In the genomic region with DNA sequence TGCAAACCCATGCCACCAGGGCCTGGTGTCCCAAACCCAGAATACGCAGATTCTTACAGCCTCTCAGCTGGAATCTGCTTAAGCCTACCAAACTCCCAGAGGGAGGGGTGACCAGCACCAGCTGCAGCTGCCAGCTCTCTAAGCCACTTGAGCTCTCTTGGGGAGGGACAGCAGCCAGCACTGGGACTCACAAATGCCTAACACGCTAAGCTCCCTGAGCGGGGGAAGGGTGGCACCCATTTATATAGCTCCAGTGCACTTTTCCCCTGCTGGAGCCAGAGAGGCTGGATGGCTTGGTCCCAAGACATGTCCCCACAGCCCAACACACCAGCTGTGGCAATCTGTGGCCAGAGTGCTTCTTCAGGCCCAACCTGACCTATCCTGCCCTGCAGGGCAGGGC, we compare ENCODE assay signal across 25 cellular contexts.
DNase-seq lines count a peak whose midpoint lies in the region; ATAC-seq and TF ChIP-seq lines count a peak whose summit lies in the region.
"Had no signal": no experiment of that assay in that cellular context is flagged by ENCODE, and none has a peak within 500 bp of the region (broad histone marks: within the 10 kb centered on the region; RNA-seq: fewer than 3 reads in every experiment).

No MANE protein-coding gene starts in this region.

- peaks cover 45% of the 10 kb centered on the region for H3K9me3 Mint-ChIP-seq in WTC11

- TF ChIP-seq CTCF in WTC11 (IDR thresholded peaks at IDR 0.05) (no peak), thyroid gland (IDR thresholded peaks at IDR 0.05) (no peak), lower leg skin (IDR thresholded peaks at IDR 0.05) (no peak)

- peaks cover 6 to 10% of the 10 kb centered on the region in 2 donors for H3K4me1 ChIP-seq in thyroid gland
- H3K4me1 ChIP-seq: SJCRH30 had no signal

- no peak for TF ChIP-seq POLR2A in thyroid gland (IDR thresholded peaks at IDR 0.05)
- no peak for TF ChIP-seq POLR2A in lower leg skin (IDR thresholded peaks at IDR 0.05)

- POLR2A ChIA-PET in WTC11 (lab: Charles Lee): no interaction called here

- peak; percentile 32; the same call in 1 of the 2 replicates for ATAC-seq in WTC11
- no peak for ATAC-seq in GM18867 (IDR thresholded peaks at IDR 0.05; ENCODE audit: unreplicated experiment)
- ATAC-seq: GM12878, PC-3, Right ventricle myocardium inferior, SK-N-SH treated with all-trans-retinoic acid at 6 μM for 48 hours had no signal

- no peaks in the 10 kb centered on the region for H3K27me3 ChIP-seq in thyroid gland
- H3K27me3 ChIP-seq: SJCRH30 had no signal

- no peak overlapping the region for H3K27ac Mint-ChIP-seq in WTC11

- 0% methylated on average over 2 of the region's 3 CpGs; no CpG with 5 or more reads in 1 of the 2 donors for WGBS in thyroid gland, 2 donors
- 78 to 100% methylated on average over 3 of the region's 3 CpGs for WGBS in lower leg skin, 2 donors

- DNase-seq in NCI-H2171 treated with DMSO at 0.1 percent for 48 hours (lab: John Stamatoyannopoulos, UW) (peak; percentile 19), NCI-H2171 (lab: John Stamatoyannopoulos, UW) (no peak), NCI-H510A treated with DMSO at 0.1 percent for 48 hours (lab: John Stamatoyannopoulos, UW) (peak; percentile 78), WTC11 (ENCODE audit: low spot score) (no peak), thyroid gland (peak; percentile 92 to 93), lower leg skin (ENCODE audit: low spot score in 2 of 2) (no peak), NCI-H1092 (lab: John Stamatoyannopoulos, UW) (no peak)
- DNase-seq: ACHN; DMS79; EL; GDM1; NCI-H1092 treated with DMSO at 0.1 percent for 48 hours; NCI-H1436; NCI-H187; NCI-H2081 treated with DMSO at 0.1 percent for 48 hours; NCI-H446 treated with DMSO at 0.1 percent for 48 hours; NCI-H748 treated with DMSO at 0.1 percent for 48 hours; NK-92 treated with Interleukin-12 subunit alpha and Interleukin-12 subunit beta, amount 100 ng/mL, for 24 hours; PC-3 had no signal

- H3K9me3 ChIP-seq in thyroid gland: no peaks in the 10 kb centered on the region
- H3K9me3 ChIP-seq: SJCRH30 had no signal

- H3K4me3 ChIP-seq in thyroid gland (replicated peaks in 1 of 3) (no peak overlapping the region), lower leg skin (ENCODE audit: low read depth, poor library complexity, severe bottlenecking) (no peak overlapping the region)
- H3K4me3 ChIP-seq: GM12878, SJCRH30 had no signal

- no peak overlapping the region for H3K4me3 Mint-ChIP-seq in WTC11

- CTCF ChIA-PET in WTC11 (lab: Charles Lee): no interaction called here

- H3K4me1 Mint-ChIP-seq in WTC11: no peaks in the 10 kb centered on the region

- intact Hi-C loops in thyroid gland (cut with DNase I) (no loop called here), lower leg skin (cut with DNase I; ENCODE audit: low total_unique reads) (no loop called here)

- no peak overlapping the region for H3K27ac ChIP-seq in thyroid gland
- H3K27ac ChIP-seq: 22Rv1, SJCRH30 had no signal

- no peaks in the 10 kb centered on the region for H3K27me3 Mint-ChIP-seq in WTC11 (ENCODE audit: low read depth)

- peaks cover 23% of the 10 kb centered on the region for H3K36me3 Mint-ChIP-seq in WTC11

- H3K36me3 ChIP-seq in thyroid gland: no peaks in the 10 kb centered on the region
- H3K36me3 ChIP-seq: SJCRH30 had no signal

TF ChIP-seq in WTC11, 78 proteins besides CTCF, POLR2A, EP300 and RAD21:
- TF ChIP-seq, protein P1, sequence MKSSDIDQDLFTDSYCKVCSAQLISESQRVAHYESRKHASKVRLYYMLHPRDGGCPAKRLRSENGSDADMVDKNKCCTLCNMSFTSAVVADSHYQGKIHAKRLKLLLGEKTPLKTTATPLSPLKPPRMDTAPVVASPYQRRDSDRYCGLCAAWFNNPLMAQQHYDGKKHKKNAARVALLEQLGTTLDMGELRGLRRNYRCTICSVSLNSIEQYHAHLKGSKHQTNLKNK (CRISPR knock-in tag; IDR thresholded peaks at IDR 0.05): no peak
- no peak for TF ChIP-seq GRHL2 (CRISPR knock-in tag; IDR thresholded peaks at IDR 0.05; ENCODE audit: insufficient replicate concordance, severe bottlenecking)
- TF ChIP-seq, protein P2, sequence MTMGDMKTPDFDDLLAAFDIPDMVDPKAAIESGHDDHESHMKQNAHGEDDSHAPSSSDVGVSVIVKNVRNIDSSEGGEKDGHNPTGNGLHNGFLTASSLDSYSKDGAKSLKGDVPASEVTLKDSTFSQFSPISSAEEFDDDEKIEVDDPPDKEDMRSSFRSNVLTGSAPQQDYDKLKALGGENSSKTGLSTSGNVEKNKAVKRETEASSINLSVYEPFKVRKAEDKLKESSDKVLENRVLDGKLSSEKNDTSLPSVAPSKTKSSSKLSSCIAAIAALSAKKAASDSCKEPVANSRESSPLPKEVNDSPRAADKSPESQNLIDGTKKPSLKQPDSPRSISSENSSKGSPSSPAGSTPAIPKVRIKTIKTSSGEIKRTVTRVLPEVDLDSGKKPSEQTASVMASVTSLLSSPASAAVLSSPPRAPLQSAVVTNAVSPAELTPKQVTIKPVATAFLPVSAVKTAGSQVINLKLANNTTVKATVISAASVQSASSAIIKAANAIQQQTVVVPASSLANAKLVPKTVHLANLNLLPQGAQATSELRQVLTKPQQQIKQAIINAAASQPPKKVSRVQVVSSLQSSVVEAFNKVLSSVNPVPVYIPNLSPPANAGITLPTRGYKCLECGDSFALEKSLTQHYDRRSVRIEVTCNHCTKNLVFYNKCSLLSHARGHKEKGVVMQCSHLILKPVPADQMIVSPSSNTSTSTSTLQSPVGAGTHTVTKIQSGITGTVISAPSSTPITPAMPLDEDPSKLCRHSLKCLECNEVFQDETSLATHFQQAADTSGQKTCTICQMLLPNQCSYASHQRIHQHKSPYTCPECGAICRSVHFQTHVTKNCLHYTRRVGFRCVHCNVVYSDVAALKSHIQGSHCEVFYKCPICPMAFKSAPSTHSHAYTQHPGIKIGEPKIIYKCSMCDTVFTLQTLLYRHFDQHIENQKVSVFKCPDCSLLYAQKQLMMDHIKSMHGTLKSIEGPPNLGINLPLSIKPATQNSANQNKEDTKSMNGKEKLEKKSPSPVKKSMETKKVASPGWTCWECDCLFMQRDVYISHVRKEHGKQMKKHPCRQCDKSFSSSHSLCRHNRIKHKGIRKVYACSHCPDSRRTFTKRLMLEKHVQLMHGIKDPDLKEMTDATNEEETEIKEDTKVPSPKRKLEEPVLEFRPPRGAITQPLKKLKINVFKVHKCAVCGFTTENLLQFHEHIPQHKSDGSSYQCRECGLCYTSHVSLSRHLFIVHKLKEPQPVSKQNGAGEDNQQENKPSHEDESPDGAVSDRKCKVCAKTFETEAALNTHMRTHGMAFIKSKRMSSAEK (CRISPR knock-in tag; IDR thresholded peaks at IDR 0.05; ENCODE audit: borderline replicate concordance): no peak
- TF ChIP-seq EMX1 (CRISPR knock-in tag; IDR thresholded peaks at IDR 0.05): no peak
- no peak for TF ChIP-seq NR3C1 (CRISPR knock-in tag; conservative IDR thresholded peaks at IDR 0.05; ENCODE audit: low read depth)
- TF ChIP-seq ZNF512 (CRISPR knock-in tag; IDR thresholded peaks at IDR 0.05; ENCODE audit: borderline replicate concordance): no peak
- TF ChIP-seq TCF7 (CRISPR knock-in tag; IDR thresholded peaks at IDR 0.05; ENCODE audit: low read depth): no peak
- TF ChIP-seq, protein P3, sequence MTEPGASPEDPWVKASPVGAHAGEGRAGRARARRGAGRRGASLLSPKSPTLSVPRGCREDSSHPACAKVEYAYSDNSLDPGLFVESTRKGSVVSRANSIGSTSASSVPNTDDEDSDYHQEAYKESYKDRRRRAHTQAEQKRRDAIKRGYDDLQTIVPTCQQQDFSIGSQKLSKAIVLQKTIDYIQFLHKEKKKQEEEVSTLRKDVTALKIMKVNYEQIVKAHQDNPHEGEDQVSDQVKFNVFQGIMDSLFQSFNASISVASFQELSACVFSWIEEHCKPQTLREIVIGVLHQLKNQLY (CRISPR knock-in tag; IDR thresholded peaks at IDR 0.05): no peak
- TF ChIP-seq ZNF121 (CRISPR knock-in tag; IDR thresholded peaks at IDR 0.05): no peak
- no peak for TF ChIP-seq FOXP1 (CRISPR knock-in tag; IDR thresholded peaks at IDR 0.05; ENCODE audit: borderline replicate concordance)
- TF ChIP-seq ZNF396 (CRISPR knock-in tag; IDR thresholded peaks at IDR 0.05; ENCODE audit: borderline replicate concordance): no peak
- TF ChIP-seq ZSCAN18 (CRISPR knock-in tag; IDR thresholded peaks at IDR 0.05): no peak

Comparison
In these comparisons a context has a peak if more than half of its experiments do, and no peak if none do; other contexts are left out.
1. DNase-seq: peak in NCI-H2171 treated with DMSO at 0.1 percent for 48 hours (single experiment), NCI-H510A treated with DMSO at 0.1 percent for 48 hours (single experiment) and thyroid gland (2 of 2); none in NCI-H2171 (single experiment), WTC11 (single experiment), lower leg skin (0 of 2) and NCI-H1092 (single experiment).